Comparison of ENCODE assay signal across 27 cellular contexts in genomic region chr11:134660416-134660815, GRCh38.
"Had no signal": no experiment of that assay in that cellular context is flagged by ENCODE, and none has a peak within 500 bp of the region (broad histone marks: within the 10 kb centered on the region; RNA-seq: fewer than 3 reads in every experiment).

No MANE protein-coding gene starts in this region.

- H3K36me3 ChIP-seq: brain microvascular endothelial cell, cardiac muscle cell, Peyer's patch, SJSA1 had no signal

- H3K4me1 Mint-ChIP-seq: activated CD8-positive, alpha-beta memory T cell treated with anti-CD3 and anti-CD28 coated beads, Interleukin-2, amount 10 ng/mL, durations not matched to agents 7 days and 5 days; WTC11 had no signal

- H3K4me1 ChIP-seq: Peyer's patch, SJSA1 had no signal

- H3K9me3 Mint-ChIP-seq: T-helper 2 cell treated with Interferon-gamma antibody and Interleukin-4, amounts not matched to agents 5 μg/mL and 100 μg/mL, for 36 hours had no signal

- H3K27me3 ChIP-seq: brain microvascular endothelial cell, Peyer's patch, SJSA1 had no signal

- H3K4me3 Mint-ChIP-seq: activated CD8-positive, alpha-beta memory T cell treated with anti-CD3 and anti-CD28 coated beads, Interleukin-2, amount 10 ng/mL, durations not matched to agents 7 days and 5 days; activated naive CD4-positive, alpha-beta T cell treated with anti-CD3 and anti-CD28 coated beads for 36 hours; activated naive CD8-positive, alpha-beta T cell; activated T-cell treated with anti-CD3 and anti-CD28 coated beads, Interleukin-2, amount 50 U/mL, for 4 hours; T-helper 2 cell treated with Interferon-gamma antibody and Interleukin-4, amounts not matched to agents 5 μg/mL and 100 μg/mL, for 36 hours; WTC11 had no signal

- H3K9me3 ChIP-seq: Peyer's patch, SJSA1 had no signal

- DNase-seq: activated CD4-positive, alpha-beta T cell treated with anti-CD3 and anti-CD28 coated beads for 48 hours; activated CD4-positive, CD25-positive, alpha-beta regulatory T cell treated with anti-CD3 and anti-CD28 coated beads, Interleukin-2, amount 50 U/mL, for 72 hours; activated gamma-delta T cell; activated naive CD4-positive, alpha-beta T cell treated with anti-CD3 and anti-CD28 coated beads for 36 hours; activated T-cell treated with anti-CD3 and anti-CD28 coated beads, Interleukin-2, amount 50 U/mL, for 4 hours; brain microvascular endothelial cell; IMR-90; Kasumi-1; KBM-7; NCI-H1092; NCI-H1417; NCI-H1694; NCI-H2029; NCI-H345; NCI-H510A; NCI-H69; SHP77; SW 1271 had no signal

- H3K27me3 Mint-ChIP-seq: activated CD8-positive, alpha-beta memory T cell treated with anti-CD3 and anti-CD28 coated beads, Interleukin-2, amount 10 ng/mL, durations not matched to agents 7 days and 5 days; activated naive CD8-positive, alpha-beta T cell had no signal

- H3K36me3 Mint-ChIP-seq: activated CD8-positive, alpha-beta memory T cell treated with anti-CD3 and anti-CD28 coated beads, Interleukin-2, amount 10 ng/mL, durations not matched to agents 7 days and 5 days had no signal

- H3K27ac ChIP-seq: brain microvascular endothelial cell, cardiac muscle cell, Peyer's patch, RWPE1, SJSA1 had no signal

- H3K27ac Mint-ChIP-seq: activated CD8-positive, alpha-beta memory T cell treated with anti-CD3 and anti-CD28 coated beads, Interleukin-2, amount 10 ng/mL, durations not matched to agents 7 days and 5 days; activated naive CD4-positive, alpha-beta T cell treated with anti-CD3 and anti-CD28 coated beads for 36 hours; activated naive CD8-positive, alpha-beta T cell; T-helper 2 cell treated with Interferon-gamma antibody and Interleukin-4, amounts not matched to agents 5 μg/mL and 100 μg/mL, for 36 hours; WTC11 had no signal

- H3K4me3 ChIP-seq: cardiac muscle cell, Peyer's patch, SJSA1 had no signal

- ATAC-seq: activated CD8-positive, alpha-beta memory T cell treated with anti-CD3 and anti-CD28 coated beads, Interleukin-2, amount 10 ng/mL, durations not matched to agents 7 days and 5 days; activated T-cell treated with anti-CD3 and anti-CD28 coated beads, Interleukin-2, amount 50 U/mL, for 4 hours; SK-N-SH treated with all-trans-retinoic acid at 6 μM for 48 hours; WTC11 had no signal
